Comparison of ENCODE assay signal across 9 cellular contexts in genomic region chr4:86831262-86832090, GRCh38. TPM values are rescaled to one million over a fixed set of nuclear protein-coding genes. Genes with fewer than 3 reads are reported as not detected.
DNase-seq lines count a peak whose midpoint lies in the region; ATAC-seq and TF ChIP-seq lines count a peak whose summit lies in the region.
"Had no signal": no experiment of that assay in that cellular context is flagged by ENCODE, and none has a peak within 500 bp of the region (broad histone marks: within the 10 kb centered on the region; RNA-seq: fewer than 3 reads in every experiment).

No MANE protein-coding gene starts in this region.

- H4K20me1 ChIP-seq in HCT116 (ENCODE audit: insufficient read depth) = no peaks in the 10 kb centered on the region

- peak; percentile 70 for DNase-seq in HCT116 (ENCODE audit: low read depth, low spot score)
- peak; percentile 10 for DNase-seq in Panc1 (ENCODE audit: low read depth, low spot score)
- DNase-seq in fibroblast of the conjunctiva (ENCODE audit: low read depth) = peak; percentile 74
- peak; percentile 29 for DNase-seq in testis
- DNase-seq in activated naive CD4-positive, alpha-beta T cell treated with anti-CD3 and anti-CD28 coated beads, Interleukin-2, amount 50 U/mL, for 72 hours (ENCODE audit: low spot score in 2 of 2) = no peak
- DNase-seq in activated gamma-delta T cell treated with Interleukin-2 at 50 U/mL for 16 hours = no peak
- DNase-seq in activated CD4-positive, CD25-positive, alpha-beta regulatory T cell (lab: John Stamatoyannopoulos, UW) = no peak
- no peak for DNase-seq in T-cell
- DNase-seq: activated T-cell treated with anti-CD3 and anti-CD28 coated beads for 4 hours had no signal

- H3K4me1 Mint-ChIP-seq in T-cell = no peaks in the 10 kb centered on the region

- peak; percentile 89 for ATAC-seq in HCT116
- ATAC-seq in Panc1 = no peak
- no peak for ATAC-seq in activated naive CD4-positive, alpha-beta T cell treated with anti-CD3 and anti-CD28 coated beads, Interleukin-2, amount 50 U/mL, for 72 hours
- ATAC-seq in T-cell (replicated peaks in 1 of 4) = no peak

- no TSS peak for BruUV-seq in HCT116 (replicated peaks; lab: Mats Ljungman, UMichigan)
- BruUV-seq in Panc1 (replicated peaks; lab: Mats Ljungman, UMichigan) = no TSS peak

- no peak for TF ChIP-seq POLR2A in HCT116 (IDR thresholded peaks at IDR 0.05; ENCODE audit: borderline replicate concordance, extremely low read depth, insufficient read depth, insufficient read length)
- TF ChIP-seq POLR2A in testis (IDR thresholded peaks at IDR 0.05) = no peak

- H3K36me3 ChIP-seq in HCT116 (ENCODE audit: control insufficient read depth in 1 of 2, insufficient read depth in 2 of 2, low read length in 2 of 2) = no peaks in the 10 kb centered on the region
- no peaks in the 10 kb centered on the region for H3K36me3 ChIP-seq in Panc1 (ENCODE audit: control insufficient read depth, insufficient read depth, low read length)
- no peaks in the 10 kb centered on the region for H3K36me3 ChIP-seq in testis (ENCODE audit: low read depth, missing control alignments)

- H3K4me1 ChIP-seq in HCT116 (ENCODE audit: control insufficient read depth in 1 of 2, insufficient read depth in 2 of 2, low read length in 2 of 2) (peaks cover 6 to 22% of the 10 kb centered on the region in 2 experiments), Panc1 (ENCODE audit: control insufficient read depth, insufficient read depth, low read length) (no peaks in the 10 kb centered on the region), testis (no peaks in the 10 kb centered on the region)

- H3K4me3 Mint-ChIP-seq in T-cell = no peak overlapping the region

- RAD21 ChIA-PET in HCT116 (lab: Charles Lee; ENCODE audit: low non-redundant PET in 1 of 2, low total read pairs in 2 of 2, uncharacterized antibody in 2 of 2, unreplicated experiment in 2 of 2) = interaction anchor here in 1 of 2 experiments (0.8 kb wide), 1 partner anchor 16 kb away, joined by 3 read pairs; no protein-coding TSS in a partner anchor

- H3K27ac ChIP-seq in HCT116 (ENCODE audit: low read depth, low read length) (peak overlapping the region; percentile 26), Panc1 (ENCODE audit: low read length) (no peak overlapping the region), testis (no peak overlapping the region)

- no peaks in the 10 kb centered on the region for H3K9me3 Mint-ChIP-seq in activated naive CD4-positive, alpha-beta T cell treated with anti-CD3 and anti-CD28 coated beads, Interleukin-2, amount 50 U/mL, for 72 hours
- peaks cover 0 to 3% (median 0%) of the 10 kb centered on the region in 3 donors for H3K9me3 Mint-ChIP-seq in T-cell

- peak overlapping the region in 1 of 2 experiments; percentile 20; a peak in 2 of 4 replicates for H3K4me3 ChIP-seq in HCT116 (replicated peaks in 1 of 2; ENCODE audit: low read depth in 1 of 2, low read length in 2 of 2)
- H3K4me3 ChIP-seq in Panc1 (ENCODE audit: low read depth in 2 of 2, low read length in 2 of 2) = no peak overlapping the region
- H3K4me3 ChIP-seq in testis = no peak overlapping the region

- H3K36me3 Mint-ChIP-seq in activated naive CD4-positive, alpha-beta T cell treated with anti-CD3 and anti-CD28 coated beads, Interleukin-2, amount 50 U/mL, for 72 hours = no peaks in the 10 kb centered on the region
- no peaks in the 10 kb centered on the region for H3K36me3 Mint-ChIP-seq in T-cell

- CTCF ChIA-PET in HCT116 (lab: Charles Lee) (no interaction called here), Panc1 (lab: Charles Lee) (no interaction called here), T-cell (lab: Charles Lee) (no interaction called here)

- POLR2A ChIA-PET in HCT116 (lab: Charles Lee) (no interaction called here), Panc1 (lab: Charles Lee) (no interaction called here), T-cell (lab: Charles Lee) (no interaction called here)

- no peaks in the 10 kb centered on the region for H3K27me3 ChIP-seq in HCT116 (ENCODE audit: insufficient read depth, low read length)
- no peaks in the 10 kb centered on the region for H3K27me3 ChIP-seq in Panc1 (ENCODE audit: control insufficient read depth, insufficient read depth, low read length)
- no peaks in the 10 kb centered on the region for H3K27me3 ChIP-seq in testis

- H3K79me2 ChIP-seq in HCT116 (ENCODE audit: insufficient read depth, low read length) = no peaks in the 10 kb centered on the region

- intact Hi-C loops in HCT116 (cut with micrococcal nuclease) (loop anchor here (2.0 kb wide), 1 partner anchor 59 kb away; no protein-coding TSS in a partner anchor), Panc1 (cut with micrococcal nuclease; ENCODE audit: unreplicated experiment) (no loop called here), testis (cut with DNase I; ENCODE audit: low total_unique reads) (no loop called here)

- H3K9me2 ChIP-seq in HCT116 (ENCODE audit: insufficient read depth) = no peaks in the 10 kb centered on the region

- H3K4me2 ChIP-seq in HCT116 (ENCODE audit: low read length) = peak overlapping the region; percentile 65

- H2AFZ ChIP-seq in HCT116 (ENCODE audit: low read depth, low read length, poor library complexity, severe bottlenecking) = peak overlapping the region; percentile 81

- no peaks in the 10 kb centered on the region for H3K9me3 ChIP-seq in HCT116 (ENCODE audit: control insufficient read depth in 1 of 2, insufficient read depth in 1 of 2, low read depth in 1 of 2, low read length in 2 of 2)
- no peaks in the 10 kb centered on the region for H3K9me3 ChIP-seq in Panc1 (ENCODE audit: control insufficient read depth, insufficient read depth, low read depth, low read length)
- H3K9me3 ChIP-seq in testis = no peaks in the 10 kb centered on the region

- 82% methylated on average over 5 of the region's 5 CpGs for WGBS in testis, 2 donors

- H3K27me3 Mint-ChIP-seq in T-cell = peaks cover 0 to 4% of the 10 kb centered on the region in 2 donors

- peak; percentile 6; the same call in 1 of the 2 replicates for TF ChIP-seq RAD21 in HCT116 (IDR thresholded peaks at IDR 0.05; ENCODE audit: low read depth)

- H3K9ac ChIP-seq in HCT116 (ENCODE audit: low read length) = 0 out of 2 replicates have a peak overlapping the region, but pooled peaks have one; percentile 6

- in situ Hi-C loops in Panc1 (cut with HindIII; ENCODE audit: low pct_unique_long_range_greater_than_20kb, low sequenced_read_pairs) = no loop called here

- H3K27ac Mint-ChIP-seq in activated naive CD4-positive, alpha-beta T cell treated with anti-CD3 and anti-CD28 coated beads, Interleukin-2, amount 50 U/mL, for 72 hours = no peak overlapping the region
- no peak overlapping the region for H3K27ac Mint-ChIP-seq in T-cell

- no peak for TF ChIP-seq CTCF in HCT116 (IDR thresholded peaks at IDR 0.05 in 2 of 3, conservative IDR thresholded peaks at IDR 0.05 in 1 of 3; ENCODE audit: borderline replicate concordance in 1 of 3, insufficient read depth in 1 of 3, low read depth in 2 of 3, low read length in 2 of 3)
- no peak for TF ChIP-seq CTCF in Panc1 (IDR thresholded peaks at IDR 0.05)
- no peak for TF ChIP-seq CTCF in testis (IDR thresholded peaks at IDR 0.05)

TF ChIP-seq in HCT116, 20 proteins besides CTCF, POLR2A, EP300 and RAD21 (continues in another document):
- TF ChIP-seq CEBPB (IDR thresholded peaks at IDR 0.05; ENCODE audit: low read depth) (0 out of 2 replicates have a peak, but pooled peaks have one; percentile 49), EGR1 (IDR thresholded peaks at IDR 0.05; ENCODE audit: low read depth) (no peak), ZFX (IDR thresholded peaks at IDR 0.05) (no peak), EZH2 (IDR thresholded peaks at IDR 0.05) (no peak), SIN3A (IDR thresholded peaks at IDR 0.05; ENCODE audit: low read depth) (no peak), JUND (IDR thresholded peaks at IDR 0.05) (peak; percentile 25; the same call in 1 of the 2 replicates), ZNF274 (IDR thresholded peaks at IDR 0.05; ENCODE audit: low read depth, low read length) (no peak), CBX3 (IDR thresholded peaks at IDR 0.05; ENCODE audit: low read depth) (peak; percentile 63; the same call in 1 of the 2 replicates), EZH2phosphoT487 (IDR thresholded peaks at IDR 0.05; ENCODE audit: borderline replicate concordance) (no peak), SRF (IDR thresholded peaks at IDR 0.05; ENCODE audit: low read depth) (no peak), YY1 (IDR thresholded peaks at IDR 0.05; ENCODE audit: extremely low read depth, insufficient replicate concordance, low read depth, low read length) (no peak), FOSL1 (IDR thresholded peaks at IDR 0.05; ENCODE audit: low read depth) (no peak)
- TF ChIP-seq, protein P1, sequence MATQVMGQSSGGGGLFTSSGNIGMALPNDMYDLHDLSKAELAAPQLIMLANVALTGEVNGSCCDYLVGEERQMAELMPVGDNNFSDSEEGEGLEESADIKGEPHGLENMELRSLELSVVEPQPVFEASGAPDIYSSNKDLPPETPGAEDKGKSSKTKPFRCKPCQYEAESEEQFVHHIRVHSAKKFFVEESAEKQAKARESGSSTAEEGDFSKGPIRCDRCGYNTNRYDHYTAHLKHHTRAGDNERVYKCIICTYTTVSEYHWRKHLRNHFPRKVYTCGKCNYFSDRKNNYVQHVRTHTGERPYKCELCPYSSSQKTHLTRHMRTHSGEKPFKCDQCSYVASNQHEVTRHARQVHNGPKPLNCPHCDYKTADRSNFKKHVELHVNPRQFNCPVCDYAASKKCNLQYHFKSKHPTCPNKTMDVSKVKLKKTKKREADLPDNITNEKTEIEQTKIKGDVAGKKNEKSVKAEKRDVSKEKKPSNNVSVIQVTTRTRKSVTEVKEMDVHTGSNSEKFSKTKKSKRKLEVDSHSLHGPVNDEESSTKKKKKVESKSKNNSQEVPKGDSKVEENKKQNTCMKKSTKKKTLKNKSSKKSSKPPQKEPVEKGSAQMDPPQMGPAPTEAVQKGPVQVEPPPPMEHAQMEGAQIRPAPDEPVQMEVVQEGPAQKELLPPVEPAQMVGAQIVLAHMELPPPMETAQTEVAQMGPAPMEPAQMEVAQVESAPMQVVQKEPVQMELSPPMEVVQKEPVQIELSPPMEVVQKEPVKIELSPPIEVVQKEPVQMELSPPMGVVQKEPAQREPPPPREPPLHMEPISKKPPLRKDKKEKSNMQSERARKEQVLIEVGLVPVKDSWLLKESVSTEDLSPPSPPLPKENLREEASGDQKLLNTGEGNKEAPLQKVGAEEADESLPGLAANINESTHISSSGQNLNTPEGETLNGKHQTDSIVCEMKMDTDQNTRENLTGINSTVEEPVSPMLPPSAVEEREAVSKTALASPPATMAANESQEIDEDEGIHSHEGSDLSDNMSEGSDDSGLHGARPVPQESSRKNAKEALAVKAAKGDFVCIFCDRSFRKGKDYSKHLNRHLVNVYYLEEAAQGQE (IDR thresholded peaks at IDR 0.05; ENCODE audit: low read depth) = no peak

RNA-seq across cellular contexts. Expression of gene SLC10A6, which starts 17.7 kb away (rescaled TPM):
- total RNA-seq in HCT116 (2021; ENCODE audit: unreplicated experiment) = not detected
- polyA plus RNA-seq in HCT116 (2012) = 0.04 TPM in 1 of 2 replicates, not detected in the other
- not detected for total RNA-seq in Panc1 (2021; ENCODE audit: unreplicated experiment)
- not detected for polyA plus RNA-seq in Panc1 (2012; ENCODE audit: insufficient read length)
- 1 to 10 TPM; 1.5 to 3.0 TPM for total RNA-seq in testis
- 6.9 TPM for polyA plus RNA-seq in testis (ENCODE audit: insufficient read depth, low read depth, low replicate concordance)
- total RNA-seq in activated naive CD4-positive, alpha-beta T cell treated with anti-CD3 and anti-CD28 coated beads, Interleukin-2, amount 50 U/mL, for 72 hours = not detected
- total RNA-seq in T-cell = not detected

Comparison
In these comparisons a context has a peak if more than half of its experiments do, and no peak if none do; other contexts are left out.
1. DNase-seq: peak in HCT116 (single experiment), Panc1 (single experiment), fibroblast of the conjunctiva (single experiment) and testis (single experiment); none in activated naive CD4-positive, alpha-beta T cell treated with anti-CD3 and anti-CD28 coated beads, Interleukin-2, amount 50 U/mL, for 72 hours (0 of 2), activated gamma-delta T cell treated with Interleukin-2 at 50 U/mL for 16 hours (single experiment), activated CD4-positive, CD25-positive, alpha-beta regulatory T cell (0 of 4) and T-cell (0 of 34).